6 cellular contexts compared by ENCODE assay signal in genomic region chr10:106336874-106337273, GRCh38.
"Had no signal": no experiment of that assay in that cellular context is flagged by ENCODE, and none has a peak within 500 bp of the region (broad histone marks: within the 10 kb centered on the region; RNA-seq: fewer than 3 reads in every experiment).

No MANE protein-coding gene starts in this region.

- ATAC-seq: HepG2 had no signal

- H3K27me3 Mint-ChIP-seq: IgD-negative memory B cell had no signal

- H3K27ac Mint-ChIP-seq: H9 had no signal

- H3K9me3 Mint-ChIP-seq: H9 had no signal

- H3K36me3 Mint-ChIP-seq: IgD-negative memory B cell had no signal

- H3K4me3 Mint-ChIP-seq: H9, IgD-negative memory B cell had no signal

- DNase-seq: GOT3, H9, HCEC 1CT, KBM-7 had no signal

- H3K4me1 Mint-ChIP-seq: H9, IgD-negative memory B cell had no signal
